ENCODE assay signal across 11 cellular contexts in the genomic region with DNA sequence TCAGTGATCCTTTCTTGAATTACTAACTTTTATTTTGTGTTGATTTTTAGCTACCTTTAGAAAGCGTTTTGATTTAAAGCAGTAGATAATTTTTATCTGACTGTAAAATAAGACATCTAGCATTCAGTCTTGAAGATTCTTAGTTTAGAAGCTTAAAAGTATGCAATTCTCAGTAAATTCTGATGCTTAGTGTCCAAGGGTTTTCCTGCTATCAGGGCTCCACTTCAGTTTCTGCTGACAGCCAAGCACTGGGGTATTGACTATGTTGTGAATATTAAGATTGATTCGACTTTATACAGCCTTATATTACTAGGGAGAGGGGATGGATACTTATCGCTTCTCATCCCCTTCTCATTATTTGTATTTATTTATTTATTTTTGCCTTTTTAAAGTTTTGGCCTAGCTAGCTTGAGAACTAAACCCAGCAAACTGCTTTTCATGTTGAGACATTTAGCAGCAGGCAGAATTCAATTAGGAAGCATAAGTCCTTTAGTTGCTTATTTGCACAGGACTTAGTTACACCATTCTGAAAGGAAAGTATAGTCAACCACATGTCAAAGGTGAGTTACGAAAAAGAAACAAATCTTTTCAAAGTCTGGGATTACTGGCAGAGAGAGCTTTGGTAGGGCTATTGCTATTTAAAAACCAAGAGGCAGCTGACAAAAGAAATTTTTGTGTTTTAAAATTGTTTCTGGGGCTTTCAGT. TPM values are rescaled to one million over a fixed set of nuclear protein-coding genes. Genes with fewer than 3 reads are reported as not detected.
DNase-seq lines count a peak whose midpoint lies in the region; ATAC-seq and TF ChIP-seq lines count a peak whose summit lies in the region.
"Had no signal": no experiment of that assay in that cellular context is flagged by ENCODE, and none has a peak within 500 bp of the region (broad histone marks: within the 10 kb centered on the region; RNA-seq: fewer than 3 reads in every experiment).

No MANE protein-coding gene starts in this region.

- peaks cover 4% of the 10 kb centered on the region; the same call in 1 of the 2 replicates for H3K27me3 ChIP-seq in HUES6 (ENCODE audit: control insufficient read depth, insufficient read depth, low read length)
- no peaks in the 10 kb centered on the region for H3K27me3 ChIP-seq in mesendoderm (ENCODE audit: insufficient read depth, low read length, poor library complexity)

- H3K9me3 ChIP-seq in HUES6 (ENCODE audit: control insufficient read depth, insufficient read depth, low read depth, low read length): no peaks in the 10 kb centered on the region

- no peak overlapping the region for H2BK5ac ChIP-seq in mesendoderm (ENCODE audit: low read length)

- H3K23ac ChIP-seq in mesendoderm (ENCODE audit: low read length): no peak overlapping the region

- TF ChIP-seq CTCF in AG10803 (conservative IDR thresholded peaks at IDR 0.05; ENCODE audit: low read length): no peak
- no peak for TF ChIP-seq CTCF in brain (conservative IDR thresholded peaks at IDR 0.05)

- H3K4me3 ChIP-seq in AG10803 (ENCODE audit: low read length) (peak overlapping the region; percentile 85), HUES6 (ENCODE audit: low read depth, low read length) (peak overlapping the region; percentile 92), mesendoderm (ENCODE audit: low read length) (no peak overlapping the region)

- no peaks in the 10 kb centered on the region for H3K79me1 ChIP-seq in mesendoderm (ENCODE audit: low read length)

- peak overlapping the region; percentile 16 for H3K4me2 ChIP-seq in mesendoderm (ENCODE audit: low read length)

- no peak overlapping the region for H4K5ac ChIP-seq in mesendoderm (ENCODE audit: low read length)

- DNase-seq in AG10803 (ENCODE audit: low read depth) (no peak), mesendoderm (no peak), UCSD-AML1 (lab: John Stamatoyannopoulos, UW; ENCODE audit: unreplicated experiment) (no peak), NCI-H128 (lab: John Stamatoyannopoulos, UW; ENCODE audit: unreplicated experiment) (no peak)
- DNase-seq: activated CD4-positive, alpha-beta T cell treated with anti-CD3 and anti-CD28 coated beads, Interleukin-2, amount 10 ng/mL, durations not matched to agents 7 days and 5 days; dermis blood vessel endothelial cell; stimulated activated naive B cell treated with anti-CD40 and anti-IgM and Interleukin-4, amounts not matched to agents 10 μg/mL and 1 μg/mL and 100 μg/mL, for 72 hours had no signal

- peaks cover 69% of the 10 kb centered on the region for H3K4me1 Mint-ChIP-seq in brain

- H4K8ac ChIP-seq in mesendoderm (ENCODE audit: low read depth, low read length): no peak overlapping the region

- no peak overlapping the region for H2BK120ac ChIP-seq in mesendoderm (ENCODE audit: low read depth, low read length)

- peaks cover 8% of the 10 kb centered on the region for H3K79me2 ChIP-seq in mesendoderm (ENCODE audit: control insufficient read depth, insufficient read depth, low read length)

- H3K4me3 Mint-ChIP-seq in brain: peak overlapping the region; percentile 76 to 98 (median 90)

- no peak overlapping the region for H3K9ac ChIP-seq in HUES6 (ENCODE audit: low read length)
- H3K9ac ChIP-seq in mesendoderm (ENCODE audit: low read length): peak overlapping the region; percentile 56

- WGBS in mesendoderm (ENCODE audit: extremely low coverage, insufficient coverage, low lambda C conversion rate): no CpG with 5 or more reads among the region's 4 CpGs

- H3K9me3 Mint-ChIP-seq in brain: no peaks in the 10 kb centered on the region
- H3K9me3 Mint-ChIP-seq: activated CD4-positive, alpha-beta T cell treated with anti-CD3 and anti-CD28 coated beads, Interleukin-2, amount 10 ng/mL, durations not matched to agents 7 days and 5 days; stimulated activated naive B cell treated with anti-CD40 and anti-IgM and Interleukin-4, amounts not matched to agents 10 μg/mL and 1 μg/mL and 100 μg/mL, for 72 hours had no signal

- H2BK15ac ChIP-seq in mesendoderm (replicated peaks; ENCODE audit: low read depth): no peak overlapping the region

- peak overlapping the region in 3 of 5 experiments; percentile 50 to 99 (median 92) for H3K27ac Mint-ChIP-seq in brain
- H3K27ac Mint-ChIP-seq: stimulated activated naive B cell treated with anti-CD40 and anti-IgM and Interleukin-4, amounts not matched to agents 10 μg/mL and 1 μg/mL and 100 μg/mL, for 72 hours had no signal

- H3K18ac ChIP-seq in mesendoderm (ENCODE audit: low read length): no peak overlapping the region

- H3K36me3 ChIP-seq in HUES6 (ENCODE audit: control insufficient read depth, insufficient read depth, low read length) (peaks cover 3% of the 10 kb centered on the region; the same call in 1 of the 2 replicates), mesendoderm (ENCODE audit: control insufficient read depth, insufficient read depth, low read length) (no peaks in the 10 kb centered on the region)

- no peak overlapping the region for H2AK5ac ChIP-seq in mesendoderm (ENCODE audit: low read length)

- peaks cover 57% of the 10 kb centered on the region for H3K4me1 ChIP-seq in HUES6 (ENCODE audit: control insufficient read depth, insufficient read depth, low read length)
- peaks cover 3% of the 10 kb centered on the region for H3K4me1 ChIP-seq in mesendoderm (ENCODE audit: control insufficient read depth, low read depth, low read length)

- H3K56ac ChIP-seq in mesendoderm (ENCODE audit: low read length): peak overlapping the region; percentile 64

- no peak overlapping the region for H3K4ac ChIP-seq in mesendoderm (ENCODE audit: low read depth, low read length)

- peaks cover 30% of the 10 kb centered on the region for H3K36me3 Mint-ChIP-seq in brain

- H3K27ac ChIP-seq in HUES6 (ENCODE audit: low read depth, low read length) (no peak overlapping the region), mesendoderm (ENCODE audit: low read depth, low read length) (no peak overlapping the region)

- peaks cover 16% of the 10 kb centered on the region for H3K27me3 Mint-ChIP-seq in brain
- H3K27me3 Mint-ChIP-seq: stimulated activated naive B cell treated with anti-CD40 and anti-IgM and Interleukin-4, amounts not matched to agents 10 μg/mL and 1 μg/mL and 100 μg/mL, for 72 hours had no signal

- ATAC-seq in GM18502 (IDR thresholded peaks at IDR 0.05; ENCODE audit: poor library complexity, unreplicated experiment): no peak
- no peak for ATAC-seq in GM21825 (IDR thresholded peaks at IDR 0.05; ENCODE audit: unreplicated experiment)
- ATAC-seq: stimulated activated naive B cell treated with anti-CD40 and anti-IgM and Interleukin-4, amounts not matched to agents 10 μg/mL and 1 μg/mL and 100 μg/mL, for 72 hours had no signal

RNA-seq across cellular contexts. Expression of a gene that starts 2.9 kb away (rescaled TPM):
- 13.1 TPM for polyA plus RNA-seq in brain (ENCODE audit: insufficient read depth, low read depth, low replicate concordance)
- polyA plus RNA-seq in mesendoderm (2013, experiment 1 of 2): 33.2 TPM
- 33.5 TPM for polyA plus RNA-seq in mesendoderm (2013, experiment 2 of 2)

RNA-seq across cellular contexts. Expression of a gene that starts 43.1 kb away (rescaled TPM):
- 87.1 TPM for polyA plus RNA-seq in brain (ENCODE audit: insufficient read depth, low read depth, low replicate concordance)
- polyA plus RNA-seq in mesendoderm (2013, experiment 1 of 2): 93.2 TPM
- polyA plus RNA-seq in mesendoderm (2013, experiment 2 of 2): 93.8 TPM
